11 cellular contexts compared by ENCODE assay signal in the genomic region with DNA sequence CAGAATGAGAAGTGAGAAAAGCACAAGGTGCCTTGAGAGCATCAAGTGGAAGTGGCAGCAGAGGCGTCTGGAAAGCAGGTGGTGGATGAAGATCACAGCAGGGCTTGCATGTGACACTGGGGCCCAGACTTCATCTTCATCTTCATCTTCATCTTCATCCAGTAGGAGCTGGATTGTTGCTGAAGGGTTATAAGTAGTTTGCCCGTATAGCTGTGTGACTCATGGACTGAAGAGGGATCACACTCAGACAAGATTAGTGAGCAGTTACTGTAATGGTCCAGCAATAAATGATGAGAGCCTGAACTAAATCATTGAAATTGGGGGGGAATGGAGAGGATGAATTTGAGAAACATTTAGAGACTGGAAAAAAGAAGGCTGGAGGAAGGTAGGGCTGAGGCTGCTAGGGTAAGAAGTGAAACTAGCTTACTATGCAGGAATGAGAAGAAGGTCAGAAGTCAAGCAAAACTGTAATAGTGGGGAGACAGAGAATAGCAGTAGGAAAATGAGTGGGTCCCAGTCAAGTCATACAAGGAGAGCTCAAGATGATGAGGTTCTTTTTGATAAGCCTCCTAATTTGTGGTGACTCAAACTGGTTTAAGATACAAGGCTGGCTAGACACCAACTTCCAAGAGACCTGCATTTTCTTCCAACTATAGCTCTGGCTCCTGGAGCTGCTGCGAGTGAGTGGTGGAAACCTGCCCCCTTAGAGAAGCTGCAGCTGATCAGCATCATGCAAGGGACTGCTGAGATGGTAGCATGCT.
A peak's percentile ranks its signal among the peaks of the same experiment; 100 is the strongest.
DNase-seq lines count a peak whose midpoint lies in the region; ATAC-seq and TF ChIP-seq lines count a peak whose summit lies in the region.
"Had no signal": no experiment of that assay in that cellular context is flagged by ENCODE, and none has a peak within 500 bp of the region (broad histone marks: within the 10 kb centered on the region; RNA-seq: fewer than 3 reads in every experiment).

No MANE protein-coding gene starts in this region.

- peak; percentile 36 for ATAC-seq in activated CD4-positive, alpha-beta T cell treated with anti-CD3 and anti-CD28 coated beads for 36 hours
- ATAC-seq in HG03457 (IDR thresholded peaks at IDR 0.05; ENCODE audit: unreplicated experiment) (peak; percentile 56), thoracic aorta (ENCODE audit: insufficient number of reproducible peaks, low FRiP score, low read depth) (no peak)

- H3K27ac ChIP-seq in thoracic aorta, result no peak overlapping the region
- H3K27ac ChIP-seq: upper lobe of left lung had no signal

- H3K4me1 ChIP-seq in thoracic aorta (ENCODE audit: control insufficient read depth in 1 of 2, low read depth in 2 of 2), result peaks cover 7 to 28% of the 10 kb centered on the region in 2 donors

- H3K4me3 ChIP-seq in choroid plexus epithelial cell (ENCODE audit: low read depth, low read length) (no peak overlapping the region), thoracic aorta (peak overlapping the region; percentile 64)
- H3K4me3 ChIP-seq: heart right ventricle, upper lobe of left lung had no signal

- H3K9me3 ChIP-seq in thoracic aorta, result no peaks in the 10 kb centered on the region
- H3K9me3 ChIP-seq: heart right ventricle, upper lobe of left lung had no signal

- POLR2A ChIA-PET in activated CD4-positive, alpha-beta T cell treated with anti-CD3 and anti-CD28 coated beads for 36 hours (lab: Charles Lee), result interaction anchor here (0.6 kb wide), 1 partner anchor 632 kb away, joined by 4 read pairs; no protein-coding TSS in a partner anchor

- no peaks in the 10 kb centered on the region for H3K4me1 Mint-ChIP-seq in activated CD4-positive, alpha-beta T cell treated with anti-CD3 and anti-CD28 coated beads for 36 hours

- H3K4me3 Mint-ChIP-seq in activated CD4-positive, alpha-beta T cell treated with anti-CD3 and anti-CD28 coated beads for 36 hours, result no peak overlapping the region
- H3K4me3 Mint-ChIP-seq: nephron progenitor cell had no signal

- peaks cover 1% of the 10 kb centered on the region for H3K27me3 Mint-ChIP-seq in activated CD4-positive, alpha-beta T cell treated with anti-CD3 and anti-CD28 coated beads for 36 hours

- no peaks in the 10 kb centered on the region for H3K27me3 ChIP-seq in thoracic aorta (replicated peaks; ENCODE audit: insufficient read depth)
- H3K27me3 ChIP-seq: heart right ventricle, upper lobe of left lung had no signal

- no peak overlapping the region for H3K27ac Mint-ChIP-seq in activated CD4-positive, alpha-beta T cell treated with anti-CD3 and anti-CD28 coated beads for 36 hours
- H3K27ac Mint-ChIP-seq: nephron progenitor cell had no signal

- TF ChIP-seq CTCF in choroid plexus epithelial cell (conservative IDR thresholded peaks at IDR 0.05; ENCODE audit: low read depth, low read length) (no peak), thoracic aorta (IDR thresholded peaks at IDR 0.05) (no peak)

- CTCF ChIA-PET in activated CD4-positive, alpha-beta T cell treated with anti-CD3 and anti-CD28 coated beads for 36 hours (lab: Charles Lee), result no interaction called here

- no peaks in the 10 kb centered on the region for H3K36me3 ChIP-seq in thoracic aorta
- H3K36me3 ChIP-seq: heart right ventricle, upper lobe of left lung had no signal

- intact Hi-C loops in activated CD4-positive, alpha-beta T cell treated with anti-CD3 and anti-CD28 coated beads for 36 hours (cut with DNase I, micrococcal nuclease), result no loop called here

- no peak for DNase-seq in activated CD4-positive, alpha-beta T cell treated with anti-CD3 and anti-CD28 coated beads for 36 hours
- DNase-seq in activated CD4-positive, alpha-beta T cell treated with anti-CD3 and anti-CD28 coated beads, Interleukin-2, amount 50 U/mL, for 1 hour, result no peak
- DNase-seq in choroid plexus epithelial cell (ENCODE audit: low read depth) (peak; percentile 47), thoracic aorta (ENCODE audit: low spot score) (no peak), erythroblast (lab: John Stamatoyannopoulos, UW) (no peak), NCI-H2107 treated with DMSO at 0.1 percent for 48 hours (lab: John Stamatoyannopoulos, UW; ENCODE audit: unreplicated experiment) (no peak), NCI-H510A (lab: John Stamatoyannopoulos, UW) (no peak)
- DNase-seq: heart right ventricle, nephron progenitor cell, upper lobe of left lung had no signal

- H3K36me3 Mint-ChIP-seq in activated CD4-positive, alpha-beta T cell treated with anti-CD3 and anti-CD28 coated beads for 36 hours (ENCODE audit: low read depth), result no peaks in the 10 kb centered on the region

- no peak for TF ChIP-seq POLR2A in erythroblast (IDR thresholded peaks at IDR 0.05; ENCODE audit: low read length)

- H3K9me3 Mint-ChIP-seq in activated CD4-positive, alpha-beta T cell treated with anti-CD3 and anti-CD28 coated beads for 36 hours (ENCODE audit: low read depth), result no peaks in the 10 kb centered on the region
- H3K9me3 Mint-ChIP-seq: nephron progenitor cell had no signal
